ENCODE assay signal across 8 cellular contexts in genomic region chr11:119018074-119018938, GRCh38. TPM values are rescaled to one million over a fixed set of nuclear protein-coding genes. Genes with fewer than 3 reads are reported as not detected.
DNase-seq lines count a peak whose midpoint lies in the region; ATAC-seq, FAIRE-seq and TF ChIP-seq lines count a peak whose summit lies in the region.

TSS of gene RPS25 (minus strand) at chr11:119018343. CDS start at chr11:119018284, 59 bp downstream.
A gene with protein sequence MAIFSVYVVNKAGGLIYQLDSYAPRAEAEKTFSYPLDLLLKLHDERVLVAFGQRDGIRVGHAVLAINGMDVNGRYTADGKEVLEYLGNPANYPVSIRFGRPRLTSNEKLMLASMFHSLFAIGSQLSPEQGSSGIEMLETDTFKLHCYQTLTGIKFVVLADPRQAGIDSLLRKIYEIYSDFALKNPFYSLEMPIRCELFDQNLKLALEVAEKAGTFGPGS (plus strand): TSS chr11:119018766. CDS start chr11:119018796, 30 bp downstream.

- CTCF ChIA-PET in H1 (lab: Charles Lee; ENCODE audit: partially characterized antibody): interaction anchor here (0.8 to 3.0 kb wide), 4 partner anchors 12 to 345 kb away, joined by 3 to 12 read pairs (median 4); partner anchors contain the start of gene SLC37A4

- H3K27me3 Mint-ChIP-seq in memory B cell: no peaks in the 10 kb centered on the region

- no peak within 1 kb of the TSS for H2AK5ac ChIP-seq in H1 (ENCODE audit: low read depth, low read length)

- TF ChIP-seq EP300 in H1 (IDR thresholded peaks at IDR 0.05; ENCODE audit: borderline replicate concordance in 1 of 2, low read depth in 2 of 2, low read length in 2 of 2): peak in 1 of 2 experiments; percentile 22; a peak in 1 of 3 replicates

- peak; percentile 91 to 95 for TF ChIP-seq POLR2A in H1 (IDR thresholded peaks at IDR 0.05; ENCODE audit: control extremely low read depth in 1 of 2, low read depth in 2 of 2, low read length in 2 of 2)

- TF ChIP-seq RAD21 in H1 (IDR thresholded peaks at IDR 0.05 in 1 of 2, conservative IDR thresholded peaks at IDR 0.05 in 1 of 2; ENCODE audit: low read depth in 2 of 2, low read length in 2 of 2): no peak

- H3K23ac ChIP-seq in H1 (ENCODE audit: insufficient read length): no peak within 1 kb of the TSS

- peaks cover 15 to 52% of the 10 kb centered on the region in 2 experiments; a peak in 3 of 4 replicates for H3K79me2 ChIP-seq in H1 (ENCODE audit: control insufficient read depth in 1 of 2, insufficient read depth in 2 of 2, low read length in 2 of 2)

- H3K4me3 Mint-ChIP-seq in memory B cell: peak within 1 kb of the TSS; percentile 99

- H3K4me2 ChIP-seq in H1 (ENCODE audit: insufficient read depth in 1 of 2, low read depth in 2 of 2, low read length in 2 of 2): peak within 1 kb of the TSS; percentile 68 to 75

- H3K27ac ChIP-seq in H1 (ENCODE audit: low read depth, low read length): peak within 1 kb of the TSS; percentile 84

- H3K27ac Mint-ChIP-seq in memory B cell: peak within 1 kb of the TSS; percentile 100

- ATAC-seq in GM21360 (IDR thresholded peaks at IDR 0.05; ENCODE audit: unreplicated experiment) (peak; percentile 80), memory B cell (ENCODE audit: low read depth) (peak; percentile 85)

- peak within 1 kb of the TSS; percentile 92 to 97 (median 96) for H3K9ac ChIP-seq in H1 (replicated peaks in 1 of 4; ENCODE audit: extremely low read depth in 1 of 4, low read depth in 3 of 4, low read length in 3 of 4)

- POLR2A ChIA-PET in H1 (lab: Charles Lee; ENCODE audit: partially characterized antibody): interaction anchor here (0.7 to 18.5 kb wide), 23 partner anchors 8 to 400 kb away, joined by 3 to 264 read pairs (median 4); partner anchors contain the start of genes CENATAC, DDX6, DPAGT1 and HMBS

- peak within 1 kb of the TSS; percentile 89 for H2BK5ac ChIP-seq in H1 (ENCODE audit: low read depth, low read length)

- H3K27me3 ChIP-seq in H1 (replicated peaks in 1 of 4; ENCODE audit: control insufficient read depth in 3 of 4, extremely low read depth in 1 of 4, insufficient read depth in 3 of 4, low read length in 3 of 4): no peaks in the 10 kb centered on the region

- no peak within 1 kb of the TSS for H3K14ac ChIP-seq in H1 (ENCODE audit: insufficient read length)

- 1% methylated on average over 58 of the region's 63 CpGs; no CpG with 5 or more reads in 1 of the 2 experiments for WGBS in H1 (ENCODE audit: extremely low coverage in 1 of 2, insufficient coverage in 1 of 2, insufficient read length in 1 of 2, insufficient replicate concordance in 2 of 2, low coverage in 1 of 2, low lambda C conversion rate in 2 of 2, missing lambda C conversion rate in 1 of 2), 2 experiments

- H3K23me2 ChIP-seq in H1 (ENCODE audit: low read depth, low read length): no peaks in the 10 kb centered on the region; the same call in 1 of the 2 replicates

- no peaks in the 10 kb centered on the region for H3K9me3 ChIP-seq in H1 (ENCODE audit: insufficient read depth in 2 of 2, low read depth in 1 of 2, low read length in 1 of 2)

- peak within 1 kb of the TSS; percentile 94 for H3K56ac ChIP-seq in H1 (replicated peaks; ENCODE audit: insufficient read length, low read depth, low read length)

- H3K79me1 ChIP-seq in H1 (ENCODE audit: low read depth, low read length): peaks cover 5% of the 10 kb centered on the region

- H2BK20ac ChIP-seq in H1 (ENCODE audit: low read length): no peak within 1 kb of the TSS

- H2BK12ac ChIP-seq in H1 (ENCODE audit: low read depth, low read length): no peak within 1 kb of the TSS

- FAIRE-seq in H1 (lab: Jason Lieb, UNC): no peak

- H3K4ac ChIP-seq in H1 (replicated peaks; ENCODE audit: insufficient read length, low read depth, low read length): peak within 1 kb of the TSS; percentile 99

- H4K8ac ChIP-seq in H1 (ENCODE audit: extremely low read depth, insufficient read depth, low read length): peak within 1 kb of the TSS; percentile 98

- peaks cover 10% of the 10 kb centered on the region for H3K4me1 Mint-ChIP-seq in memory B cell

- H4K91ac ChIP-seq in H1 (replicated peaks; ENCODE audit: insufficient read length, low read length): peak within 1 kb of the TSS; percentile 100

- peaks cover 0 to 9% (median 2%) of the 10 kb centered on the region in 4 experiments; a peak in 4 of 7 replicates for H3K4me1 ChIP-seq in H1 (replicated peaks in 1 of 4; ENCODE audit: control insufficient read depth in 3 of 4, insufficient read depth in 4 of 4, low read length in 3 of 4)

- peak within 1 kb of the TSS; percentile 93 to 99 (median 95) for H3K4me3 ChIP-seq in H1 (ENCODE audit: extremely low read depth in 1 of 4, insufficient read depth in 2 of 4, low read depth in 3 of 4, low read length in 4 of 4)

- H3K18ac ChIP-seq in H1 (ENCODE audit: extremely low read depth, low read length): peak within 1 kb of the TSS; percentile 98

- peak within 1 kb of the TSS; percentile 100 for H4K5ac ChIP-seq in H1 (ENCODE audit: insufficient read length, low read depth, low read length)

- peak; percentile 95 for DNase-seq in COLO668 (lab: John Stamatoyannopoulos, UW; ENCODE audit: unreplicated experiment)
- DNase-seq in HT1080 (ENCODE audit: low read depth): peak; percentile 95
- peak; percentile 98 for DNase-seq in NOMO-1 treated with DMSO at 0.1 percent for 48 hours (lab: John Stamatoyannopoulos, UW; ENCODE audit: unreplicated experiment)
- peak; percentile 88 to 94 for DNase-seq in activated CD8-positive, alpha-beta memory T cell treated with anti-CD3 and anti-CD28 coated beads for 4 hours (ENCODE audit: low read depth in 2 of 2)
- peak; percentile 88 to 90 for DNase-seq in H1 (ENCODE audit: low read depth in 1 of 2, low spot score in 2 of 2)
- peak; percentile 93 to 94 for DNase-seq in memory B cell (ENCODE audit: low spot score in 2 of 2)
- peak; percentile 89 for DNase-seq in stimulated activated CD8-positive, alpha-beta memory T cell treated with anti-CD3 and anti-CD28 coated beads, Interleukin-12 subunit alpha, Interleukin-12 subunit beta, amount 100 ng/mL, for 24 hours (ENCODE audit: extremely low read depth)

- H2AFZ ChIP-seq in H1 (ENCODE audit: low read length): peak within 1 kb of the TSS; percentile 37; the same call in 1 of the 2 replicates

- no peak within 1 kb of the TSS for H2BK120ac ChIP-seq in H1 (replicated peaks; ENCODE audit: low read depth, low read length)

- TF ChIP-seq CTCF in H1 (IDR thresholded peaks at IDR 0.05; ENCODE audit: control extremely low read depth in 1 of 3, insufficient read depth in 1 of 3, low read depth in 1 of 3, low read length in 3 of 3): no peak

- peaks cover 32 to 55% (median 40%) of the 10 kb centered on the region in 4 experiments for H3K36me3 ChIP-seq in H1 (ENCODE audit: control insufficient read depth in 2 of 4, insufficient read depth in 4 of 4, low read length in 3 of 4)

- peaks cover 25% of the 10 kb centered on the region for H3K36me3 Mint-ChIP-seq in memory B cell

- no peaks in the 10 kb centered on the region for H3K9me3 Mint-ChIP-seq in memory B cell

- H4K20me1 ChIP-seq in H1 (replicated peaks in 1 of 2; ENCODE audit: control insufficient read depth in 1 of 2, insufficient read depth in 2 of 2, low read length in 2 of 2): peaks cover 3 to 7% of the 10 kb centered on the region in 2 experiments

- H2BK15ac ChIP-seq in H1 (ENCODE audit: low read length): peak within 1 kb of the TSS; percentile 85; the same call in 1 of the 2 replicates

TF ChIP-seq in H1, 55 proteins besides CTCF, POLR2A, EP300 and RAD21 (continues in another document):
- peak; percentile 10; the same call in 1 of the 2 replicates for TF ChIP-seq SP1 (IDR thresholded peaks at IDR 0.05; ENCODE audit: low read depth, low read length)
- TF ChIP-seq YY1 (IDR thresholded peaks at IDR 0.05; ENCODE audit: low read depth, low read length): peak; percentile 83
- peak; percentile 79 for TF ChIP-seq MAX (IDR thresholded peaks at IDR 0.05)
- peak; percentile 92 for TF ChIP-seq TAF7 (optimal IDR thresholded peaks at IDR 0.05; ENCODE audit: borderline replicate concordance, low read depth, low read length)
- peak; percentile 87 for TF ChIP-seq ASH2L (IDR thresholded peaks at IDR 0.05; ENCODE audit: low read length)
- TF ChIP-seq JUN (IDR thresholded peaks at IDR 0.05; ENCODE audit: low read depth, low read length): no peak
- no peak for TF ChIP-seq RXRA (IDR thresholded peaks at IDR 0.05; ENCODE audit: insufficient read depth, low read depth, low read length)
- TF ChIP-seq KDM4A (IDR thresholded peaks at IDR 0.05; ENCODE audit: low read depth, low read length, severe bottlenecking): peak; percentile 48

RNA-seq across cellular contexts. Expression of gene RPS25, which starts in this region (rescaled TPM):
- total RNA-seq in HT1080 (2014; rRNA removed; shearing (Covaris generic)): 778 and 1,119 TPM in 2 replicates
- polyA plus RNA-seq in HT1080 (2015; cell fraction: cytosol; rRNA removed): 2,961 and 3,443 TPM in 2 replicates
- polyA plus RNA-seq in HT1080 (2015; cell fraction: nucleus; rRNA removed): 969 and 999 TPM in 2 replicates
- 1,525 and 1,551 TPM in 2 replicates for total RNA-seq in H1 (2021; fragmentation: NEBNext Ultra II Directional; extraction: Animal tissue kit (Norgen Biotek cat#: 25700))
- polyA plus RNA-seq in H1 (2011; rRNA removed): 949 and 1,643 TPM in 2 replicates
- 2,605 TPM for polyA plus RNA-seq in H1 (2011; cell fraction: cytosol; rRNA removed)
- polyA plus RNA-seq in H1 (2011; cell fraction: nucleus; rRNA removed): 229 TPM
- polyA plus RNA-seq in H1 (2012, experiment 1 of 2): 1,158 to 2,090 TPM (median 1,347 TPM) in 4 replicates
- 3,124 TPM for polyA plus RNA-seq in H1 (2012, experiment 2 of 2)
- polyA plus RNA-seq in H1 (2013, experiment 1 of 2): 3,101 TPM
- 3,045 TPM for polyA plus RNA-seq in H1 (2013, experiment 2 of 2)
- 94.4 and 132 TPM in 2 replicates for polyA minus RNA-seq in H1 (2011; rRNA and poly(A)+ RNA removed)
- 544 TPM for polyA minus RNA-seq in H1 (2011; cell fraction: cytosol; rRNA and poly(A)+ RNA removed)
- polyA minus RNA-seq in H1 (2011; cell fraction: nucleus; rRNA and poly(A)+ RNA removed): 151 TPM

RNA-seq across cellular contexts. Expression of the second gene that starts in this region (rescaled TPM):
- 154 and 181 TPM in 2 replicates for total RNA-seq in HT1080 (2014; rRNA removed; shearing (Covaris generic))
- polyA plus RNA-seq in HT1080 (2015; cell fraction: cytosol; rRNA removed): 84.7 and 101 TPM in 2 replicates
- 78.3 and 84.6 TPM in 2 replicates for polyA plus RNA-seq in HT1080 (2015; cell fraction: nucleus; rRNA removed)
- 88.6 and 94.3 TPM in 2 replicates for total RNA-seq in H1 (2021; fragmentation: NEBNext Ultra II Directional; extraction: Animal tissue kit (Norgen Biotek cat#: 25700))
- polyA plus RNA-seq in H1 (2011; rRNA removed): 223 and 240 TPM in 2 replicates
- polyA plus RNA-seq in H1 (2011; cell fraction: cytosol; rRNA removed): 245 TPM
- 104 TPM for polyA plus RNA-seq in H1 (2011; cell fraction: nucleus; rRNA removed)
- polyA plus RNA-seq in H1 (2012, experiment 1 of 2): 108 to 134 TPM (median 120 TPM) in 4 replicates
- polyA plus RNA-seq in H1 (2012, experiment 2 of 2): 19.3 TPM
- 86.2 TPM for polyA plus RNA-seq in H1 (2013, experiment 1 of 2)
- 95.7 TPM for polyA plus RNA-seq in H1 (2013, experiment 2 of 2)
- polyA minus RNA-seq in H1 (2011; rRNA and poly(A)+ RNA removed): 100 and 133 TPM in 2 replicates
- polyA minus RNA-seq in H1 (2011; cell fraction: cytosol; rRNA and poly(A)+ RNA removed): 26.9 TPM
- polyA minus RNA-seq in H1 (2011; cell fraction: nucleus; rRNA and poly(A)+ RNA removed): 47.6 TPM

Comparison
In these comparisons a context has a peak if more than half of its experiments do, and no peak if none do; other contexts are left out.
1. Peak in every context shown above with its lines: DNase-seq, ATAC-seq, H3K4me3 ChIP-seq and H3K27ac ChIP-seq.